ENCODE assay signal across 9 cellular contexts in the genomic region with DNA sequence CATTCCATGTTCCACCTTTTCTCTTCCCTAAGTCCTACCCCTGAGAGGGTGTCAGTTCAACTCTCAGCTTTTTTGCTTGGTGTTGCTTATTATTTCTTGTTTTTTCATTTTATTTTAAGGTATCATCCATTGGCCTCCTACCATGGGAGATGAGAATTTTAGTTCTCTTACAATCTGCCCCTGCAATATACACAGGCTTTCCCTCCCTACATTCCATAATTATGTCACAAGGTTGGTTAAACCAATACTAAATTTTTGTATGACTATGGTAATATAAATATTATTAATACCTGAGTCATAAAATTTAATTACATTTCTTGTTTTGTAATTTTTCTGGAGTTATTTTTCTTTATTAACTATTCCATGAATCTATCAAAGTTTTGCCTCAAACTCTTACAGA.
"Had no signal": no experiment of that assay in that cellular context is flagged by ENCODE, and none has a peak within 500 bp of the region (broad histone marks: within the 10 kb centered on the region; RNA-seq: fewer than 3 reads in every experiment).

No MANE protein-coding gene starts in this region.

- H3K4me2 ChIP-seq: GM23338 had no signal

- H3K36me3 ChIP-seq: HAP-1 had no signal

- H3K4me3 ChIP-seq: GM23248, GM23338, HAP-1 had no signal

- H3K9ac ChIP-seq: GM23248 had no signal

- ATAC-seq: GM23338, HCT116 had no signal

- H3K27ac ChIP-seq: GM23248 had no signal

- DNase-seq: GM23248, GOT3, H7, H9, HCEC 1CT, HFFc6 had no signal

- H2AFZ ChIP-seq: GM23248, GM23338 had no signal

- H3K4me1 ChIP-seq: HAP-1 had no signal

- H3K9me3 ChIP-seq: HAP-1 had no signal
